ENCODE assay signal across 8 cellular contexts in genomic region chr12:49188205-49188915, GRCh38. TPM values are rescaled to one million over a fixed set of nuclear protein-coding genes. Genes with fewer than 3 reads are reported as not detected.
DNase-seq lines count a peak whose midpoint lies in the region; ATAC-seq and TF ChIP-seq lines count a peak whose summit lies in the region.

No MANE protein-coding gene starts in this region.

- peak; percentile 69 to 90 (median 81) for DNase-seq in CD8-positive, alpha-beta memory T cell
- DNase-seq in PC-9 (peak; percentile 52 to 66), fibroblast of villous mesenchyme (ENCODE audit: low read depth) (peak; percentile 77), neural progenitor cell (ENCODE audit: low spot score) (peak; percentile 74), stomach (peak; percentile 67)
- DNase-seq in activated T-helper 9 cell treated with anti-CD3 and anti-CD28 coated beads, Interleukin-2, amount 50 U/mL, for 16 hours (ENCODE audit: low read depth), result peak; percentile 65

- TF ChIP-seq POLR2A in stomach (IDR thresholded peaks at IDR 0.05), result no peak

- no peak for TF ChIP-seq EP300 in stomach (IDR thresholded peaks at IDR 0.05)

- peaks cover 15% of the 10 kb centered on the region for H3K36me3 ChIP-seq in CD8-positive, alpha-beta memory T cell (ENCODE audit: insufficient read depth, low read length)
- H3K36me3 ChIP-seq in PC-9 (ENCODE audit: low read depth) (no peaks in the 10 kb centered on the region), neural progenitor cell (peaks cover 11% of the 10 kb centered on the region), stomach (peaks cover 10 to 30% (median 28%) of the 10 kb centered on the region in 4 donors)

- CTCF ChIA-PET in CD8-positive, alpha-beta memory T cell (lab: Charles Lee), result interaction anchor here (0.8 to 3.9 kb wide), 17 partner anchors 12 to 125 kb away, joined by 3 to 39 read pairs (median 4); partner anchors contain the start of genes LMBR1L, RHEBL1 and TUBA1B
- CTCF ChIA-PET in PC-9 (lab: Charles Lee), result interaction anchor here (0.6 to 1.4 kb wide), 2 partner anchors 47 to 100 kb away, joined by 5 to 7 read pairs; no protein-coding TSS in a partner anchor

- no peaks in the 10 kb centered on the region for H3K27me3 ChIP-seq in CD8-positive, alpha-beta memory T cell (ENCODE audit: insufficient read depth, low read length, poor library complexity, severe bottlenecking)
- H3K27me3 ChIP-seq in PC-9 (ENCODE audit: insufficient read depth, low read depth) (peaks cover 6% of the 10 kb centered on the region; the same call in 1 of the 2 replicates), neural progenitor cell (no peaks in the 10 kb centered on the region), stomach (no peaks in the 10 kb centered on the region)

- H3K9me2 ChIP-seq in PC-9 (ENCODE audit: insufficient read depth), result no peaks in the 10 kb centered on the region

- H3K4me3 Mint-ChIP-seq in CD8-positive, alpha-beta memory T cell, result peak overlapping the region; percentile 97 to 99 (median 98)
- H3K4me3 Mint-ChIP-seq in neural progenitor cell, result peak overlapping the region; percentile 99

- TF ChIP-seq CTCF in PC-9 (conservative IDR thresholded peaks at IDR 0.05) (0 out of 2 replicates have a peak, but pooled peaks have one; percentile 9), fibroblast of villous mesenchyme (IDR thresholded peaks at IDR 0.05; ENCODE audit: insufficient read depth, low read depth, low read length) (no peak), neural progenitor cell (IDR thresholded peaks at IDR 0.05) (no peak), stomach (IDR thresholded peaks at IDR 0.05) (no peak)

- H3F3A ChIP-seq in PC-9 (ENCODE audit: insufficient read depth, low read depth) (peaks cover 3% of the 10 kb centered on the region; the same call in 1 of the 2 replicates), neural progenitor cell (ENCODE audit: low read depth) (peaks cover 48% of the 10 kb centered on the region)

- H2AFZ ChIP-seq in PC-9 (peak overlapping the region; percentile 95), neural progenitor cell (replicated peaks) (peak overlapping the region; percentile 4)

- H3K9me3 Mint-ChIP-seq in CD8-positive, alpha-beta memory T cell, result no peaks in the 10 kb centered on the region
- peaks cover 3% of the 10 kb centered on the region for H3K9me3 Mint-ChIP-seq in neural progenitor cell

- peak overlapping the region; percentile 99 for H3K4me2 ChIP-seq in PC-9
- H3K4me2 ChIP-seq in neural progenitor cell, result peak overlapping the region; percentile 97

- peaks cover 18% of the 10 kb centered on the region for H3K4me1 ChIP-seq in CD8-positive, alpha-beta memory T cell (ENCODE audit: insufficient read depth, low read length)
- H3K4me1 ChIP-seq in PC-9 (replicated peaks; ENCODE audit: insufficient read depth), result no peaks in the 10 kb centered on the region; the same call in 1 of the 2 replicates
- peaks cover 26% of the 10 kb centered on the region for H3K4me1 ChIP-seq in neural progenitor cell
- peaks cover 7 to 38% (median 25%) of the 10 kb centered on the region in 4 donors for H3K4me1 ChIP-seq in stomach

- no peaks in the 10 kb centered on the region for H3K9me3 ChIP-seq in CD8-positive, alpha-beta memory T cell (ENCODE audit: low read length)
- no peaks in the 10 kb centered on the region for H3K9me3 ChIP-seq in PC-9 (ENCODE audit: insufficient read depth, low read depth)
- H3K9me3 ChIP-seq in neural progenitor cell (ENCODE audit: low read depth), result no peaks in the 10 kb centered on the region
- H3K9me3 ChIP-seq in stomach, result no peaks in the 10 kb centered on the region

- H4K20me1 ChIP-seq in PC-9 (ENCODE audit: insufficient read depth) (no peaks in the 10 kb centered on the region), neural progenitor cell (ENCODE audit: low read depth) (peaks cover 47% of the 10 kb centered on the region)

- H3K27ac Mint-ChIP-seq in CD8-positive, alpha-beta memory T cell, result peak overlapping the region; percentile 97 to 100 (median 98)
- H3K27ac Mint-ChIP-seq in neural progenitor cell, result peak overlapping the region; percentile 100

- H3K4me1 Mint-ChIP-seq in CD8-positive, alpha-beta memory T cell, result peaks cover 26 to 42% (median 41%) of the 10 kb centered on the region in 3 donors
- H3K4me1 Mint-ChIP-seq in neural progenitor cell, result peaks cover 54% of the 10 kb centered on the region

- peaks cover 7 to 47% (median 12%) of the 10 kb centered on the region in 3 donors for H3K36me3 Mint-ChIP-seq in CD8-positive, alpha-beta memory T cell
- peaks cover 29% of the 10 kb centered on the region for H3K36me3 Mint-ChIP-seq in neural progenitor cell

- peak overlapping the region; percentile 97 for H3K27ac ChIP-seq in CD8-positive, alpha-beta memory T cell (ENCODE audit: low read depth, low read length)
- H3K27ac ChIP-seq in PC-9 (no peak overlapping the region), neural progenitor cell (peak overlapping the region; percentile 93), stomach (peak overlapping the region; percentile 90 to 98 (median 98))

- H3K79me2 ChIP-seq in PC-9 (ENCODE audit: low read depth) (no peaks in the 10 kb centered on the region), neural progenitor cell (ENCODE audit: low read depth) (peaks cover 32% of the 10 kb centered on the region)

- 0 to 1% (median 0%) methylated on average over 10 to 52 of the region's 52 CpGs for WGBS in stomach, 5 donors

- ATAC-seq in GM19395 (IDR thresholded peaks at IDR 0.05; ENCODE audit: unreplicated experiment), result peak; percentile 50
- ATAC-seq in HG03565 (IDR thresholded peaks at IDR 0.05; ENCODE audit: unreplicated experiment), result peak; percentile 29

- peaks cover 0 to 8% of the 10 kb centered on the region in 2 donors for H3K27me3 Mint-ChIP-seq in CD8-positive, alpha-beta memory T cell
- peaks cover 16% of the 10 kb centered on the region for H3K27me3 Mint-ChIP-seq in neural progenitor cell (ENCODE audit: insufficient read depth, low read depth)

- intact Hi-C loops in PC-9 (cut with micrococcal nuclease; ENCODE audit: unreplicated experiment), result loop anchor here (5.0 kb wide), 1 partner anchor 44 kb away; no protein-coding TSS in a partner anchor
- intact Hi-C loops in stomach (cut with DNase I; ENCODE audit: low total_unique reads), result no loop called here

- H3K9ac ChIP-seq in neural progenitor cell, result peak overlapping the region; percentile 79

- BruUV-seq in PC-9 (replicated peaks; lab: Mats Ljungman, UMichigan), result TSS peak; percentile 83

- POLR2A ChIA-PET in CD8-positive, alpha-beta memory T cell (lab: Charles Lee), result interaction anchor here (0.6 to 4.1 kb wide), 22 partner anchors 10 to 578 kb away, joined by 3 to 133 read pairs (median 4); partner anchors contain the start of genes DDX23, KANSL2, LMBR1L and RHEBL1
- POLR2A ChIA-PET in PC-9 (lab: Charles Lee; ENCODE audit: unreplicated experiment), result interaction anchor here (0.5 to 0.7 kb wide), 6 partner anchors 13 to 177 kb away, joined by 3 to 30 read pairs (median 6); partner anchors contain the start of gene TUBA1B

- H3K4me3 ChIP-seq in CD8-positive, alpha-beta memory T cell (ENCODE audit: low read length), result peak overlapping the region; percentile 79
- H3K4me3 ChIP-seq in PC-9, result peak overlapping the region; percentile 94
- peak overlapping the region; percentile 94 for H3K4me3 ChIP-seq in fibroblast of villous mesenchyme (ENCODE audit: low read depth, low read length)
- peak overlapping the region; percentile 96 for H3K4me3 ChIP-seq in neural progenitor cell
- H3K4me3 ChIP-seq in stomach, result peak overlapping the region; percentile 68 to 95 (median 82)

RNA-seq across cellular contexts. Expression of gene TUBA1A, which starts 0.5 kb away (rescaled TPM):
- 10 to 100 TPM; 67.8 to 70.4 TPM for total RNA-seq in CD8-positive, alpha-beta memory T cell
- polyA plus RNA-seq in CD8-positive, alpha-beta memory T cell, result 167 TPM
- 14.1 and 14.2 TPM in 2 replicates for total RNA-seq in PC-9 (2021)
- 834 and 982 TPM in 2 replicates for total RNA-seq in fibroblast of villous mesenchyme
- 1,211 and 1,863 TPM in 2 replicates for total RNA-seq in neural progenitor cell (ENCODE audit: low replicate concordance)
- 100 to 1,000 TPM in 4 of 5 donors, 10 to 100 TPM in 1; 82.2 to 279 (median 156) TPM for total RNA-seq in stomach
- polyA plus RNA-seq in stomach, result 100 to 1,000 TPM in 1 of 3 donors, 10 to 100 TPM in 2; 64.5 to 104 (median 89.7) TPM

RNA-seq across cellular contexts. Expression of gene TUBA1B, which starts 57.2 kb away (rescaled TPM):
- 1,000 to 10,000 TPM; 2,435 to 2,464 TPM for total RNA-seq in CD8-positive, alpha-beta memory T cell
- 378 TPM for polyA plus RNA-seq in CD8-positive, alpha-beta memory T cell
- total RNA-seq in PC-9 (2021) (930 and 1,061 TPM in 2 replicates), fibroblast of villous mesenchyme (1,457 and 1,471 TPM in 2 replicates), neural progenitor cell (ENCODE audit: low replicate concordance) (2,741 and 4,208 TPM in 2 replicates), stomach (100 to 1,000 TPM; 205 to 529 (median 339) TPM)
- 100 to 1,000 TPM; 436 to 710 (median 468) TPM for polyA plus RNA-seq in stomach
